In the genomic region with DNA sequence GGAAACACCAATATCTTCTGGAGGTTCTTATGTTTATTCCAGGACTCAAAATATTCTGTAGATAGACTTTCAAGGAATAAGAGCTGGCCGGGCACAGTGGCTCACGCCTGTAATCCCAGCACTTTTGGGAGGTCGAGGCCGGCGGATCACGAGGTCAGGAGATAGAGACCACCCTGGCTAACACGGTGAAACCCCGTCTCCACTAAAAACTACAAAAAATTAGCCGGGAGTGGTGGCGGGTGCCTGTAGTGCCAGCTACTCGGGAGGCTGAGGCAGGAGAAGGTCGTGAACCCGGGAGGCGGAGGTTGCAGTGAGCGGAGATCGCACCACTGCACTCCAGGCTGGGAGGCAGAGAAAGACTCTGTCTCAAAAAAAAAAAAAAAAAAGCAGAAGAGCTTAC, we compare ENCODE assay signal across 4 cellular contexts. TPM values are rescaled to one million over a fixed set of nuclear protein-coding genes. Genes with fewer than 3 reads are reported as not detected.
"Had no signal": no experiment of that assay in that cellular context is flagged by ENCODE, and none has a peak within 500 bp of the region (broad histone marks: within the 10 kb centered on the region; RNA-seq: fewer than 3 reads in every experiment).

No MANE protein-coding gene starts in this region.

RNA-seq across cellular contexts. Expression of gene OR4M1, which starts 12.5 kb away (rescaled TPM):
- total RNA-seq: LHCN-M2, M059J, MCF 10A, NCI-H460 had no signal

RNA-seq across cellular contexts. Expression of gene OR4N2, which starts 17.7 kb away (rescaled TPM):
- total RNA-seq: LHCN-M2, M059J, MCF 10A, NCI-H460 had no signal

RNA-seq across cellular contexts. Expression of gene OR4Q3, which starts 42.5 kb away (rescaled TPM):
- total RNA-seq: LHCN-M2, M059J, MCF 10A, NCI-H460 had no signal
